Comparison of ENCODE assay signal across 16 cellular contexts in genomic region chr15:97654677-97655076, GRCh38.
"Had no signal": no experiment of that assay in that cellular context is flagged by ENCODE, and none has a peak within 500 bp of the region (broad histone marks: within the 10 kb centered on the region; RNA-seq: fewer than 3 reads in every experiment).

No MANE protein-coding gene starts in this region.

- DNase-seq: activated naive CD4-positive, alpha-beta T cell; activated naive CD8-positive, alpha-beta T cell treated with anti-CD3 and anti-CD28 coated beads, Interleukin-2, amount 10 ng/mL, durations not matched to agents 7 days and 5 days; brain microvascular endothelial cell; hippocampal formation; left ventricle myocardium superior; mucosa of descending colon; naive thymus-derived CD8-positive, alpha-beta T cell; stimulated activated CD4-positive, alpha-beta T cell treated with anti-CD3 and anti-CD28 coated beads, Interleukin-15, amount 100 ng/mL, for 24 hours; stimulated activated CD4-positive, alpha-beta T cell treated with anti-CD3 and anti-CD28 coated beads, Interleukin-4, amount 100 ng/mL, for 1 hour; stimulated activated naive B cell treated with anti-CD40 and anti-IgM and Interleukin-4, amounts not matched to agents 10 μg/mL and 1 μg/mL and 100 μg/mL, for 72 hours; thyroid gland had no signal

- H3K36me3 Mint-ChIP-seq: activated naive CD8-positive, alpha-beta T cell treated with anti-CD3 and anti-CD28 coated beads, Interleukin-2, amount 10 ng/mL, durations not matched to agents 7 days and 5 days; memory B cell; naive thymus-derived CD8-positive, alpha-beta T cell; stimulated activated naive B cell treated with anti-CD40 and anti-IgM and Interleukin-4, amounts not matched to agents 10 μg/mL and 1 μg/mL and 100 μg/mL, for 72 hours had no signal

- H3K4me1 ChIP-seq: thyroid gland, vagina had no signal

- H3K4me1 Mint-ChIP-seq: activated naive CD8-positive, alpha-beta T cell treated with anti-CD3 and anti-CD28 coated beads, Interleukin-2, amount 10 ng/mL, durations not matched to agents 7 days and 5 days; memory B cell; stimulated activated naive B cell treated with anti-CD40 and anti-IgM and Interleukin-4, amounts not matched to agents 10 μg/mL and 1 μg/mL and 100 μg/mL, for 72 hours had no signal

- H3K4me3 ChIP-seq: coronary artery, esophagus muscularis mucosa, mucosa of descending colon, thyroid gland, vagina had no signal

- H3K27me3 Mint-ChIP-seq: memory B cell had no signal

- H3K27ac Mint-ChIP-seq: activated naive CD8-positive, alpha-beta T cell treated with anti-CD3 and anti-CD28 coated beads, Interleukin-2, amount 10 ng/mL, durations not matched to agents 7 days and 5 days; memory B cell; naive thymus-derived CD8-positive, alpha-beta T cell; stimulated activated naive B cell treated with anti-CD40 and anti-IgM and Interleukin-4, amounts not matched to agents 10 μg/mL and 1 μg/mL and 100 μg/mL, for 72 hours had no signal

- H3K4me3 Mint-ChIP-seq: activated naive CD8-positive, alpha-beta T cell treated with anti-CD3 and anti-CD28 coated beads, Interleukin-2, amount 10 ng/mL, durations not matched to agents 7 days and 5 days; central memory CD8-positive, alpha-beta T cell; memory B cell; naive thymus-derived CD8-positive, alpha-beta T cell; stimulated activated naive B cell treated with anti-CD40 and anti-IgM and Interleukin-4, amounts not matched to agents 10 μg/mL and 1 μg/mL and 100 μg/mL, for 72 hours had no signal

- H3K36me3 ChIP-seq: brain microvascular endothelial cell, esophagus muscularis mucosa, thyroid gland, vagina had no signal

- H3K9me3 ChIP-seq: esophagus muscularis mucosa, mucosa of descending colon, thyroid gland, vagina had no signal

- H3K27me3 ChIP-seq: brain microvascular endothelial cell, esophagus muscularis mucosa, thyroid gland, vagina had no signal

- H3K27ac ChIP-seq: brain microvascular endothelial cell, coronary artery, esophagus muscularis mucosa, thyroid gland, vagina had no signal
